ENCODE assay signal across 22 cellular contexts in the genomic region with DNA sequence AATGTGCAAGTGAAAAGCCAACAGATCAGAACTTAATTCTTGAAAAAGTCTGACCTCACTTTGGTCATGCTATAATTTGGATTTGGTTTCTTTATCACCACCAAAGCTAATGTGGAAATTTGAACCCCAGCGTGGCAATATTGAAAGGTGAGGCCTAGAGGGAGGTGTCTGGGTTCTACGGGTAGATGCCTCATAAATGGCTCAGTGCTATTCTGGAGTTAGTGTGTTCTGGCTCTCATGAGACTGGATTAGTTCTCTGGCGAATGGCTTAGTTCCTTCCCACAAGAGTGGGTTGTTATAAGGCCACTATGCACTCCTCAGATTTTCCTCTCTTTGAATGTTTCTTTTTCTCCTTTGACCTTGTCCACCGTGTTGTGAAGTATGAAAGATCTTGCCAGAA.
"Had no signal": no experiment of that assay in that cellular context is flagged by ENCODE, and none has a peak within 500 bp of the region (broad histone marks: within the 10 kb centered on the region; RNA-seq: fewer than 3 reads in every experiment).

No MANE protein-coding gene starts in this region.

- H3K4me1 ChIP-seq: body of pancreas, parathyroid adenoma, testis, uterus had no signal

- H3K4me3 Mint-ChIP-seq: activated naive CD4-positive, alpha-beta T cell treated with anti-CD3 and anti-CD28 coated beads for 36 hours; dendritic cell treated with granulocyte-macrophage colony-stimulating factor and Interleukin-4, amounts not matched to agents 40 ng/mL and 50 ng/mL, for 4 days had no signal

- H3K9ac ChIP-seq: parathyroid adenoma had no signal

- H3K9me3 ChIP-seq: body of pancreas, testis, uterus had no signal

- H3K27ac ChIP-seq: body of pancreas, cardiac muscle cell, heart left ventricle, parathyroid adenoma, testis, uterus had no signal

- H3K27ac Mint-ChIP-seq: activated naive CD4-positive, alpha-beta T cell treated with anti-CD3 and anti-CD28 coated beads for 36 hours; dendritic cell treated with granulocyte-macrophage colony-stimulating factor and Interleukin-4, amounts not matched to agents 40 ng/mL and 50 ng/mL, for 4 days had no signal

- H3K4me3 ChIP-seq: body of pancreas, cardiac muscle cell, heart left ventricle, testis, uterus had no signal

- H3K36me3 ChIP-seq: cardiac muscle cell, heart left ventricle, uterus had no signal

- H3K27me3 Mint-ChIP-seq: dendritic cell treated with granulocyte-macrophage colony-stimulating factor and Interleukin-4, amounts not matched to agents 40 ng/mL and 50 ng/mL, for 4 days had no signal

- DNase-seq: activated CD4-positive, alpha-beta T cell treated with anti-CD3 and anti-CD28 coated beads for 1 hour; activated CD4-positive, alpha-beta T cell treated with anti-CD3 and anti-CD28 coated beads, Interleukin-2, amount 50 U/mL, for 1 hour; activated effector memory CD4-positive, alpha-beta T cell treated with Interleukin-2 at 50 U/mL for 16 hours; activated naive CD4-positive, alpha-beta T cell treated with anti-CD3 and anti-CD28 coated beads for 36 hours; activated T-cell treated with anti-CD3 and anti-CD28 coated beads, Interleukin-2, amount 50 U/mL, for 48 hours; anterior cingulate cortex; body of pancreas; effector CD4-positive, alpha-beta T cell; heart left ventricle; left ventricle myocardium superior; mammary epithelial cell; midbrain; nucleus accumbens; stimulated activated CD4-positive, alpha-beta T cell treated with anti-CD3 and anti-CD28 coated beads, Interleukin-2, amount 100 ng/mL, for 48 hours; stimulated activated naive CD4-positive, alpha-beta T cell; testis; trophoblast cell; uterus had no signal

- H3K27me3 ChIP-seq: body of pancreas, cardiac muscle cell, heart left ventricle, testis, uterus had no signal

- H2AFZ ChIP-seq: parathyroid adenoma had no signal

- ATAC-seq: body of pancreas, heart left ventricle, left ventricle myocardium superior, sciatic nerve had no signal
